ENCODE assay signal across 1 cellular context in genomic region chr4:108695062-108695461, GRCh38.
A peak's percentile ranks its signal among the peaks of the same experiment; 100 is the strongest.
TF ChIP-seq lines count a peak whose summit lies in the region.

No MANE protein-coding gene starts in this region.

TF ChIP-seq in K562, 482 proteins besides CTCF, POLR2A, EP300 and RAD21 (continued from another document):
- TF ChIP-seq ASH1L (IDR thresholded peaks at IDR 0.05; ENCODE audit: borderline replicate concordance, low read depth, partially characterized antibody), result no peak
- TF ChIP-seq NFIC (IDR thresholded peaks at IDR 0.05), result peak; percentile 60
- no peak for TF ChIP-seq MCM5 (IDR thresholded peaks at IDR 0.05; ENCODE audit: low read depth)
- TF ChIP-seq MXD1 (CRISPR knock-in tag; IDR thresholded peaks at IDR 0.05; ENCODE audit: borderline replicate concordance, poor library complexity, severe bottlenecking), result no peak
- TF ChIP-seq HSF4 (CRISPR knock-in tag; IDR thresholded peaks at IDR 0.05; ENCODE audit: borderline replicate concordance), result no peak
- TF ChIP-seq RBBP5 (IDR thresholded peaks at IDR 0.05; ENCODE audit: borderline replicate concordance, insufficient read depth, low read length, poor library complexity, severe bottlenecking), result no peak
- TF ChIP-seq STAT5A (IDR thresholded peaks at IDR 0.05; ENCODE audit: borderline replicate concordance, low read length), result peak; percentile 63; the same call in 1 of the 2 replicates
- TF ChIP-seq ARID1B (IDR thresholded peaks at IDR 0.05), result peak; percentile 87
- no peak for TF ChIP-seq E2F4 (CRISPR knock-in tag; IDR thresholded peaks at IDR 0.05; ENCODE audit: low read depth)
- no peak for TF ChIP-seq NR4A1 (CRISPR knock-in tag; IDR thresholded peaks at IDR 0.05)
- TF ChIP-seq NR4A1 (tag; IDR thresholded peaks at IDR 0.05), result no peak
- no peak for TF ChIP-seq NONO (IDR thresholded peaks at IDR 0.05; ENCODE audit: low read depth in 2 of 2, low read length in 1 of 2)
- no peak for TF ChIP-seq NCOA4 (IDR thresholded peaks at IDR 0.05; ENCODE audit: partially characterized antibody)
- no peak for TF ChIP-seq JUN (IDR thresholded peaks at IDR 0.05; ENCODE audit: borderline replicate concordance, low read depth, low read length)
- TF ChIP-seq JUN (CRISPR knock-in tag; IDR thresholded peaks at IDR 0.05; ENCODE audit: borderline replicate concordance), result no peak
- no peak for TF ChIP-seq PHB (CRISPR knock-in tag; IDR thresholded peaks at IDR 0.05)
- peak; percentile 72 for TF ChIP-seq TEAD4 (IDR thresholded peaks at IDR 0.05; ENCODE audit: low read length)
- TF ChIP-seq TEAD4 (CRISPR knock-in tag; IDR thresholded peaks at IDR 0.05; ENCODE audit: borderline replicate concordance), result no peak
- TF ChIP-seq RFX7 (CRISPR knock-in tag; IDR thresholded peaks at IDR 0.05), result no peak
- no peak for TF ChIP-seq CEBPZ (IDR thresholded peaks at IDR 0.05; ENCODE audit: borderline replicate concordance, low read depth, low read length)
- TF ChIP-seq JUND (IDR thresholded peaks at IDR 0.05; ENCODE audit: borderline replicate concordance, low read depth, low read length), result no peak
- peak; percentile 21; the same call in 1 of the 3 replicates for TF ChIP-seq JUND (tag; IDR thresholded peaks at IDR 0.05; ENCODE audit: borderline replicate concordance, low read depth, low read length)
- no peak for TF ChIP-seq ZNF507 (tag; conservative IDR thresholded peaks at IDR 0.05)
- no peak for TF ChIP-seq ZNF121 (CRISPR knock-in tag; conservative IDR thresholded peaks at IDR 0.05)
- TF ChIP-seq E2F1 (CRISPR knock-in tag; IDR thresholded peaks at IDR 0.05), result no peak
- TF ChIP-seq ZNF57 (CRISPR knock-in tag; IDR thresholded peaks at IDR 0.05), result no peak
- TF ChIP-seq PHF20 (IDR thresholded peaks at IDR 0.05; ENCODE audit: partially characterized antibody), result no peak
- no peak for TF ChIP-seq MAZ (CRISPR knock-in tag; conservative IDR thresholded peaks at IDR 0.05 in 1 of 2, IDR thresholded peaks at IDR 0.05 in 1 of 2)
- peak; percentile 57; the same call in 1 of the 2 replicates for TF ChIP-seq SMARCA5 (IDR thresholded peaks at IDR 0.05)
- TF ChIP-seq NR3C1 (CRISPR knock-in tag; IDR thresholded peaks at IDR 0.05), result no peak
- TF ChIP-seq PYGO2 (tag; IDR thresholded peaks at IDR 0.05), result no peak
- TF ChIP-seq ZFP1 (CRISPR knock-in tag; IDR thresholded peaks at IDR 0.05), result no peak
- TF ChIP-seq ARNT (IDR thresholded peaks at IDR 0.05), result no peak
- peak; percentile 81 for TF ChIP-seq DPF2 (IDR thresholded peaks at IDR 0.05)
- TF ChIP-seq NCOR1 (IDR thresholded peaks at IDR 0.05), result peak; percentile 60; the same call in 1 of the 2 replicates
- TF ChIP-seq TGIF2 (CRISPR knock-in tag; IDR thresholded peaks at IDR 0.05), result no peak
- TF ChIP-seq LARP7 (IDR thresholded peaks at IDR 0.05), result no peak
- TF ChIP-seq CCNT2 (IDR thresholded peaks at IDR 0.05; ENCODE audit: borderline replicate concordance, extremely low read depth, insufficient read length, low read depth, low read length), result no peak
- no peak for TF ChIP-seq ZNF780A (CRISPR knock-in tag; IDR thresholded peaks at IDR 0.05)
- no peak for TF ChIP-seq CBX1 (IDR thresholded peaks at IDR 0.05; ENCODE audit: low read depth)
- no peak for TF ChIP-seq KDM4B (IDR thresholded peaks at IDR 0.05; ENCODE audit: borderline replicate concordance in 2 of 2, low read depth in 1 of 2)
- TF ChIP-seq GABPB2 (CRISPR knock-in tag; conservative IDR thresholded peaks at IDR 0.05), result no peak
- no peak for TF ChIP-seq KHSRP (IDR thresholded peaks at IDR 0.05)
- TF ChIP-seq TSHZ1 (CRISPR knock-in tag; IDR thresholded peaks at IDR 0.05), result no peak
